In genomic region chr17:82949361-82949760, GRCh38 we compare ENCODE assay signal across 21 cellular contexts.
DNase-seq lines count a peak whose midpoint lies in the region; ATAC-seq, FAIRE-seq and TF ChIP-seq lines count a peak whose summit lies in the region.
"Had no signal": no experiment of that assay in that cellular context is flagged by ENCODE, and none has a peak within 500 bp of the region (broad histone marks: within the 10 kb centered on the region; RNA-seq: fewer than 3 reads in every experiment).

No MANE protein-coding gene starts in this region.

- TF ChIP-seq CTCF in RWPE2 (IDR thresholded peaks at IDR 0.05; ENCODE audit: poor library complexity, severe bottlenecking): no peak
- TF ChIP-seq CTCF in kidney (IDR thresholded peaks at IDR 0.05; ENCODE audit: borderline replicate concordance, extremely low read depth, insufficient read depth): no peak

- no peak overlapping the region for H3K27ac ChIP-seq in RWPE2 (ENCODE audit: poor library complexity, severe bottlenecking)
- no peak overlapping the region for H3K27ac ChIP-seq in kidney (ENCODE audit: low read depth in 2 of 2, low read length in 2 of 2)
- H3K27ac ChIP-seq: BLaER1 treated with 17β-estradiol and CSF1 and Interleukin-3, amounts not matched to agents 10 nM and 100 nM; PC-9 had no signal

- H3K9ac ChIP-seq in kidney (ENCODE audit: low read length in 2 of 2): no peak overlapping the region
- H3K9ac ChIP-seq: BLaER1 treated with 17β-estradiol and CSF1 and Interleukin-3, amounts not matched to agents 10 nM and 100 nM had no signal

- no peaks in the 10 kb centered on the region for H3K4me1 ChIP-seq in RWPE2 (ENCODE audit: insufficient read depth, poor library complexity, severe bottlenecking)
- H3K4me1 ChIP-seq in kidney (ENCODE audit: control insufficient read depth in 1 of 2, insufficient read depth in 1 of 2, low read depth in 1 of 2, low read length in 2 of 2): no peaks in the 10 kb centered on the region
- H3K4me1 ChIP-seq: BLaER1 treated with 17β-estradiol and CSF1 and Interleukin-3, amounts not matched to agents 10 nM and 100 nM had no signal

- H3K9me3 ChIP-seq in RWPE2 (ENCODE audit: severe bottlenecking): peaks cover 11% of the 10 kb centered on the region
- peaks cover 9 to 22% of the 10 kb centered on the region in 2 donors for H3K9me3 ChIP-seq in kidney (ENCODE audit: control insufficient read depth in 1 of 2, low read length in 2 of 2)

- ATAC-seq in RWPE2 (ENCODE audit: low read depth): no peak
- ATAC-seq: GM12878, GM23338 had no signal

- intact Hi-C loops in kidney (cut with DNase I) (no loop called here), posterior vena cava (cut with DNase I) (no loop called here)

- DNase-seq in activated effector memory CD4-positive, alpha-beta T cell treated with anti-CD3 and anti-CD28 coated beads, Interleukin-2, amount 50 U/mL, for 16 hours: peak; percentile 34
- DNase-seq in activated effector memory CD4-positive, alpha-beta T cell treated with Interleukin-2 at 50 U/mL for 16 hours: no peak
- DNase-seq in RWPE2 (ENCODE audit: low spot score) (peak; percentile 37), kidney (peak; percentile 35), posterior vena cava (ENCODE audit: low spot score) (peak; percentile 48), Ammon's horn (ENCODE audit: low spot score) (no peak), DMS79 treated with DMSO at 0.1 percent for 48 hours (lab: John Stamatoyannopoulos, UW) (no peak), NCI-H2227 (lab: John Stamatoyannopoulos, UW; ENCODE audit: unreplicated experiment) (no peak)
- DNase-seq: 8988T, DND-41, GDM1, KBM-7, NCI-H1417 treated with DMSO at 0.1 percent for 48 hours, NCI-H1930, NCI-H510A treated with DMSO at 0.1 percent for 48 hours, NCI-H82, PC-9 had no signal

- no peaks in the 10 kb centered on the region for H3K27me3 ChIP-seq in RWPE2 (ENCODE audit: insufficient read depth, poor library complexity, severe bottlenecking)
- H3K27me3 ChIP-seq: BLaER1 treated with 17β-estradiol and CSF1 and Interleukin-3, amounts not matched to agents 10 nM and 100 nM had no signal

- no peak for FAIRE-seq in kidney (lab: Jason Lieb, UNC)
- FAIRE-seq: D721Med, GM12878 had no signal

- H3K36me3 ChIP-seq in RWPE2 (ENCODE audit: low read depth) (peaks cover 9% of the 10 kb centered on the region; the same call in 1 of the 2 replicates), kidney (ENCODE audit: control insufficient read depth in 1 of 2, insufficient read depth in 2 of 2, low read length in 2 of 2) (no peaks in the 10 kb centered on the region)

- H3K4me3 ChIP-seq in RWPE2 (ENCODE audit: severe bottlenecking) (no peak overlapping the region), kidney (ENCODE audit: low read length in 2 of 2) (no peak overlapping the region)
- H3K4me3 ChIP-seq: BLaER1 treated with 17β-estradiol and CSF1 and Interleukin-3, amounts not matched to agents 10 nM and 100 nM; GM12878; GM23338; PC-9 had no signal

Comparison
In these comparisons a context has a peak if more than half of its experiments do, and no peak if none do; other contexts are left out.
1. DNase-seq: peak in activated effector memory CD4-positive, alpha-beta T cell treated with anti-CD3 and anti-CD28 coated beads, Interleukin-2, amount 50 U/mL, for 16 hours (single experiment), RWPE2 (single experiment), kidney (single experiment) and posterior vena cava (single experiment); none in activated effector memory CD4-positive, alpha-beta T cell treated with Interleukin-2 at 50 U/mL for 16 hours (single experiment), Ammon's horn (single experiment), DMS79 treated with DMSO at 0.1 percent for 48 hours (single experiment) and NCI-H2227 (single experiment).